Comparison of ENCODE assay signal across 22 cellular contexts in the genomic region with DNA sequence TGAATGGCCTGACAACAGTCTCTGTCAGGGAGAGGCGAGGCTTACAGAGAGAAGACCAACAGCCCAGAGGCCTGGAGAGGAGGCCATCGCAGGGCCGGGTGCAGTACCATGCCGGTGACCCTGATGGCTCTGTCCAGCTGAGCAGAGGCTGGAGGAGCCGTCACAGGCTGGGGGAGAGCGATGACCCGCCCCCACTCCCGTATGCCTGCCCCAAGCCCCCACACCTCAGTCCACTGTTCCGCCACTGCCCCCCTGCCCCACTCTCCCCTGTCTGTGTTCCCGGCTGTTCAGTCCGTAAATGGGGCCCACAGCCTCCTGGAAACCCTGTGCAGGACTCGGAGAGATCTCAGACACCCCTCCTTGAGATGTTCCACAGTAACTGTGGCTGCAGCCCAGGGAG. TPM values are rescaled to one million over a fixed set of nuclear protein-coding genes. Genes with fewer than 3 reads are reported as not detected.
DNase-seq lines count a peak whose midpoint lies in the region; ATAC-seq, FAIRE-seq and TF ChIP-seq lines count a peak whose summit lies in the region.
"Had no signal": no experiment of that assay in that cellular context is flagged by ENCODE, and none has a peak within 500 bp of the region (broad histone marks: within the 10 kb centered on the region; RNA-seq: fewer than 3 reads in every experiment).

No MANE protein-coding gene starts in this region.

- TF ChIP-seq POLR2A in K562 (conservative IDR thresholded peaks at IDR 0.05), result no peak

- H3K27me3 ChIP-seq in K562 (ENCODE audit: control insufficient read depth in 2 of 2, insufficient read depth in 2 of 2, low read length in 2 of 2) (no peaks in the 10 kb centered on the region), lower lobe of right lung (ENCODE audit: low read depth) (no peaks in the 10 kb centered on the region), aorta (ENCODE audit: control insufficient read depth in 1 of 2, insufficient read depth in 2 of 2, low read length in 1 of 2) (no peaks in the 10 kb centered on the region), smooth muscle cell (ENCODE audit: low read depth) (no peaks in the 10 kb centered on the region)

- H3K79me2 ChIP-seq in K562 (ENCODE audit: control insufficient read depth, insufficient read depth, low read length) (no peaks in the 10 kb centered on the region), smooth muscle cell (ENCODE audit: low read depth) (no peaks in the 10 kb centered on the region)

- FAIRE-seq in K562 (lab: Jason Lieb, UNC) (no peak), RCC 7860 (lab: Jason Lieb, UNC) (no peak)
- FAIRE-seq: A549, GM12891, GM19239 had no signal

- TF ChIP-seq RAD21 in K562 (CRISPR knock-in tag; conservative IDR thresholded peaks at IDR 0.05 in 1 of 2, IDR thresholded peaks at IDR 0.05 in 1 of 2), result no peak

- no peaks in the 10 kb centered on the region for H3F3A ChIP-seq in smooth muscle cell (ENCODE audit: low read depth)

- H3K36me3 ChIP-seq in K562 (ENCODE audit: control insufficient read depth, insufficient read depth, low read length) (no peaks in the 10 kb centered on the region), lower lobe of right lung (no peaks in the 10 kb centered on the region), aorta (ENCODE audit: control insufficient read depth in 1 of 2, insufficient read depth in 2 of 2, low read length in 1 of 2) (no peaks in the 10 kb centered on the region), smooth muscle cell (ENCODE audit: low read depth) (no peaks in the 10 kb centered on the region)

- no peak for TF ChIP-seq CTCF in K562 (IDR thresholded peaks at IDR 0.05 in 2 of 3, conservative IDR thresholded peaks at IDR 0.05 in 1 of 3; ENCODE audit: insufficient read depth in 2 of 3, low read depth in 1 of 3, low read length in 3 of 3)
- TF ChIP-seq CTCF in lower lobe of right lung (IDR thresholded peaks at IDR 0.05), result no peak
- TF ChIP-seq CTCF in smooth muscle cell (IDR thresholded peaks at IDR 0.05; ENCODE audit: borderline replicate concordance, insufficient read depth, poor library complexity, severe bottlenecking), result no peak

- no peak overlapping the region; a peak in 1 of 4 replicates for H3K9ac ChIP-seq in K562 (ENCODE audit: insufficient read depth in 1 of 2, low read depth in 2 of 2, low read length in 2 of 2)
- no peak overlapping the region for H3K9ac ChIP-seq in smooth muscle cell (ENCODE audit: low read depth)
- H3K9ac ChIP-seq: GM23248 had no signal

- intact Hi-C loops in left cardiac atrium (cut with DNase I), result no loop called here
- intact Hi-C loops in cardiac septum (cut with DNase I), result no loop called here
- intact Hi-C loops in K562 (cut with micrococcal nuclease), result no loop called here
- intact Hi-C loops in lower lobe of right lung (cut with DNase I), result no loop called here
- intact Hi-C loops in aorta (cut with DNase I), result no loop called here

- H2AFZ ChIP-seq in K562 (ENCODE audit: low read depth, low read length), result no peak overlapping the region
- no peak overlapping the region for H2AFZ ChIP-seq in smooth muscle cell (ENCODE audit: low read depth)
- H2AFZ ChIP-seq: GM23248 had no signal

- no peak for TF ChIP-seq EP300 in K562 (IDR thresholded peaks at IDR 0.05; ENCODE audit: low read length)

- POLR2A ChIA-PET in K562 (lab: Yijun Ruan, JAX), result no interaction called here

- no peaks in the 10 kb centered on the region for H3K9me3 ChIP-seq in K562 (replicated peaks; ENCODE audit: control insufficient read depth, insufficient read depth, low read depth, low read length)
- H3K9me3 ChIP-seq in lower lobe of right lung, result no peaks in the 10 kb centered on the region
- H3K9me3 ChIP-seq in aorta (ENCODE audit: control insufficient read depth, low read length), result no peaks in the 10 kb centered on the region
- H3K9me3 ChIP-seq in smooth muscle cell (replicated peaks; ENCODE audit: low read depth), result no peaks in the 10 kb centered on the region
- H3K9me3 ChIP-seq: A549 had no signal

- CTCF ChIA-PET in K562 (lab: Yijun Ruan, JAX; ENCODE audit: low intra/inter-chr PET ratio), result no interaction called here

- H4K20me1 ChIP-seq in K562 (replicated peaks; ENCODE audit: control insufficient read depth, insufficient read depth, low read length), result no peaks in the 10 kb centered on the region
- no peaks in the 10 kb centered on the region for H4K20me1 ChIP-seq in smooth muscle cell (ENCODE audit: low read depth)

- no TSS peak for BruUV-seq in K562 (replicated peaks; lab: Mats Ljungman, UMichigan)

- H3K4me2 ChIP-seq in K562 (ENCODE audit: insufficient read depth, low read length), result no peak overlapping the region
- no peak overlapping the region for H3K4me2 ChIP-seq in smooth muscle cell
- H3K4me2 ChIP-seq: A549 had no signal

- H3K4me1 ChIP-seq in K562 (replicated peaks in 1 of 2; ENCODE audit: control insufficient read depth in 2 of 2, insufficient read depth in 2 of 2, low read length in 2 of 2) (peaks cover 8 to 39% of the 10 kb centered on the region in 2 experiments; a peak in 4 of 5 replicates), lower lobe of right lung (no peaks in the 10 kb centered on the region), aorta (ENCODE audit: control insufficient read depth in 1 of 2, insufficient read depth in 2 of 2, low read length in 2 of 2) (no peaks in the 10 kb centered on the region), smooth muscle cell (ENCODE audit: low read depth) (no peaks in the 10 kb centered on the region)

- WGBS in K562 (ENCODE audit: insufficient coverage, low coverage, missing lambda C conversion rate), result 20% methylated on average over 5 of the region's 12 CpGs
- whole genome bisulfite sequencing in aorta, 2 donors, result 83 to 85% methylated on average over 9 to 12 of the region's 12 CpGs
- 89% methylated on average over 12 of the region's 12 CpGs for WGBS in smooth muscle cell (ENCODE audit: low lambda C conversion rate)

- peak; percentile 10 for DNase-seq in left cardiac atrium
- no peak for DNase-seq in cardiac septum (ENCODE audit: low spot score)
- DNase-seq in K562 (ENCODE audit: extremely low read depth in 1 of 4, low spot score in 3 of 4), result no peak
- peak; percentile 17 for DNase-seq in lower lobe of right lung
- peak; percentile 33 to 44 for DNase-seq in aorta
- no peak for DNase-seq in RCC 7860 (ENCODE audit: low spot score)
- DNase-seq in smooth muscle cell (lab: John Stamatoyannopoulos, UW; ENCODE audit: unreplicated experiment), result no peak
- DNase-seq: Calu3, DMS79, GM23248, KG1, NCI-H1092 treated with DMSO at 0.1 percent for 48 hours, NCI-H1694 treated with DMSO at 0.1 percent for 48 hours, NCI-H446, PC-3, SHP77 had no signal

- in situ Hi-C loops in K562 (cut with MboI), result loop anchor here (5.0 kb wide), 1 partner anchor 40 kb away; no protein-coding TSS in a partner anchor

- no peaks in the 10 kb centered on the region for H3K9me1 ChIP-seq in K562 (ENCODE audit: control insufficient read depth, insufficient read depth, low read length)

- H3K27ac ChIP-seq in K562 (ENCODE audit: extremely low read depth, low read depth, low read length) (no peak overlapping the region), lower lobe of right lung (no peak overlapping the region), aorta (ENCODE audit: low read depth in 1 of 2, low read length in 2 of 2) (no peak overlapping the region), smooth muscle cell (ENCODE audit: low read depth) (no peak overlapping the region)
- H3K27ac ChIP-seq: GM23248 had no signal

- H3K4me3 ChIP-seq in K562 (no peak overlapping the region), lower lobe of right lung (no peak overlapping the region), aorta (ENCODE audit: low read length in 2 of 2) (no peak overlapping the region), smooth muscle cell (no peak overlapping the region)
- H3K4me3 ChIP-seq: A549, GM23248 had no signal

- ATAC-seq in left cardiac atrium (no peak), K562 (peak; percentile 28; the same call in 1 of the 3 replicates), lower lobe of right lung (no peak), aorta (ENCODE audit: low FRiP score) (no peak), GM21447 (IDR thresholded peaks at IDR 0.05; ENCODE audit: unreplicated experiment) (no peak)
- ATAC-seq: HCT116, PC-3 had no signal

RNA-seq across cellular contexts. Expression of a gene that starts 12.8 kb away (rescaled TPM):
- total RNA-seq in left cardiac atrium (10 to 100 TPM; 23.3 to 24.8 TPM), cardiac septum (2.5 TPM), K562 (2014; rRNA removed) (7.6 and 12.9 TPM in 2 replicates), K562 (2014; rRNA removed; fragmentation: Illumina TruSeq; extraction: Trizol) (1.9 and 2.3 TPM in 2 replicates), K562 (2015; rRNA removed; fragmentation: Illumina TruSeq; extraction: Trizol) (4.2 and 5.6 TPM in 2 replicates), K562 (2021) (9.1 and 10.3 TPM in 2 replicates), lower lobe of right lung (5.8 TPM), aorta (10 to 100 TPM in 1 of 2 donors, 1 to 10 TPM in 1; 7.1 to 12.9 TPM), smooth muscle cell (10.0 and 14.2 TPM in 2 replicates)
- total RNA-seq in K562 (2011; cell fraction: chromatin; rRNA removed; ENCODE audit: low replicate concordance), result 8.8 and 26.9 TPM in 2 replicates
- total RNA-seq in K562 (2011; cell fraction: nucleolus; rRNA removed), result 22.8 and 25.7 TPM in 2 replicates
- 11.5 and 13.5 TPM in 2 replicates for total RNA-seq in K562 (2011; cell fraction: nucleoplasm; rRNA removed)
- polyA plus RNA-seq in K562 (2011; rRNA removed) (3.4 and 4.2 TPM in 2 replicates), K562 (2014; fragmentation: Illumina TruSeq; extraction: Trizol) (4.8 and 6.5 TPM in 2 replicates), K562 (2014; fragmentation: Nextera tagmentation; extraction: Ambion mirVana) (under 1 TPM in 1 of 2 experiments, not detected in 1; 0.04 TPM), K562 (2014; rRNA removed) (5.5 and 5.7 TPM in 2 replicates), aorta (1 to 10 TPM; 2.5 to 3.4 TPM), smooth muscle cell (8.2 and 16.0 TPM in 2 replicates)
- polyA plus RNA-seq in K562 (2011; cell fraction: cytosol; rRNA removed), result 3.5 and 6.6 TPM in 2 replicates
- 9.7 and 20.5 TPM in 2 replicates for polyA plus RNA-seq in K562 (2011; cell fraction: nucleus; rRNA removed)
- 4.2 and 5.3 TPM in 2 replicates for polyA plus RNA-seq in K562 (2012)
- polyA minus RNA-seq in K562 (2011; rRNA and poly(A)+ RNA removed), result 3.2 and 4.8 TPM in 2 replicates
- polyA minus RNA-seq in K562 (2011; cell fraction: cytosol; rRNA and poly(A)+ RNA removed), result 5.2 and 5.4 TPM in 2 replicates
- polyA minus RNA-seq in K562 (2011; cell fraction: nucleus; rRNA and poly(A)+ RNA removed), result 7.1 and 7.9 TPM in 2 replicates

RNA-seq across cellular contexts. Expression of a gene that starts 29.4 kb away (rescaled TPM):
- 1 to 10 TPM; 1.6 to 3.2 TPM for total RNA-seq in left cardiac atrium
- 2.9 TPM for total RNA-seq in cardiac septum
- total RNA-seq in K562 (2011; cell fraction: chromatin; rRNA removed; ENCODE audit: low replicate concordance), result not detected in 2 replicates
- 0.17 and 0.79 TPM in 2 replicates for total RNA-seq in K562 (2011; cell fraction: nucleolus; rRNA removed)
- not detected in 2 replicates for total RNA-seq in K562 (2011; cell fraction: nucleoplasm; rRNA removed)
- total RNA-seq in K562 (2014; rRNA removed), result not detected in 2 replicates
- not detected in 2 replicates for total RNA-seq in K562 (2014; rRNA removed; fragmentation: Illumina TruSeq; extraction: Trizol)
- total RNA-seq in K562 (2015; rRNA removed; fragmentation: Illumina TruSeq; extraction: Trizol), result 0.11 TPM in 1 of 2 replicates, not detected in the other
- 0.07 and 0.27 TPM in 2 replicates for total RNA-seq in K562 (2021)
- polyA plus RNA-seq in K562 (2011; rRNA removed), result 0.05 and 0.07 TPM in 2 replicates
- polyA plus RNA-seq in K562 (2011; cell fraction: cytosol; rRNA removed), result 0.04 and 0.07 TPM in 2 replicates
- polyA plus RNA-seq in K562 (2011; cell fraction: nucleus; rRNA removed), result 0.37 TPM in 1 of 2 replicates, not detected in the other
- polyA plus RNA-seq in K562 (2012), result 0.29 TPM in 1 of 2 replicates, not detected in the other
- not detected in 2 replicates for polyA plus RNA-seq in K562 (2014; fragmentation: Illumina TruSeq; extraction: Trizol)
- not detected for polyA plus RNA-seq in K562 (2014; fragmentation: Nextera tagmentation; extraction: Ambion mirVana)
- polyA plus RNA-seq in K562 (2014; rRNA removed), result 0.41 TPM in 1 of 2 replicates, not detected in the other
- polyA minus RNA-seq in K562 (2011; rRNA and poly(A)+ RNA removed), result not detected in 2 replicates
- not detected in 2 replicates for polyA minus RNA-seq in K562 (2011; cell fraction: cytosol; rRNA and poly(A)+ RNA removed)
- 0.27 TPM in 1 of 2 replicates, not detected in the other for polyA minus RNA-seq in K562 (2011; cell fraction: nucleus; rRNA and poly(A)+ RNA removed)
- total RNA-seq in lower lobe of right lung, result 8.5 TPM
- total RNA-seq in aorta, result 1 to 10 TPM; 4.0 to 6.3 TPM
- polyA plus RNA-seq in aorta, result 1 to 10 TPM in 1 of 2 donors, under 1 TPM in 1; 0.87 to 2.4 TPM
- total RNA-seq in smooth muscle cell, result not detected in 2 replicates
- polyA plus RNA-seq in smooth muscle cell, result 0.30 TPM in 1 of 2 replicates, not detected in the other
- total RNA-seq: Calu3, GM23248, MCF 10A, PC-3 had no signal
- polyA plus RNA-seq: GM23248 had no signal

Comparison
In these comparisons a context has a peak if more than half of its experiments do, and no peak if none do; other contexts are left out.
1. DNase-seq: peak in left cardiac atrium (single experiment), lower lobe of right lung (single experiment) and aorta (2 of 2); none in cardiac septum (single experiment), K562 (0 of 4), RCC 7860 (single experiment) and smooth muscle cell (single experiment).